ENCODE assay signal across 1 cellular context in the genomic region with DNA sequence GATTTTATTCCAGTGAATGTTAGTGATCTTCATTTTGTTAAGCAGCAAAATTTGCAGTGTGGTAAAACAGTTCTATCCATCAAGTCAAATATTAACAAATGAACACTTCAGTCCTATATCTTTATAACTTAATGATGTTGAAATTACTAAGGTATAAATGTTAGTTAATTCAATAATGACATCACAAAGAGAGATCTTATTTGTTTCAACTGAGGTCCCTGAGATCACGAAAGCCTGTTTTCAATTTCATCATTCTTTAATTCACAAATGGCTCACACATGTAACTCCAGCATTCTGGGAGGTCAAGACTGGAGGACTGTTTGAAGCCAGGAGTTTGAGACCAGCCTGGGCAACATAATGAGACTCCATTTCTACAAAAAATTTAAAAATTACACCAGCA.
TF ChIP-seq lines count a peak whose summit lies in the region.

No MANE protein-coding gene starts in this region.

TF ChIP-seq in GM12878, 131 proteins besides CTCF, POLR2A, EP300 and RAD21:
- no peak for TF ChIP-seq SIX5 (IDR thresholded peaks at IDR 0.05; ENCODE audit: low read depth, low read length, severe bottlenecking)
- TF ChIP-seq RB1 (IDR thresholded peaks at IDR 0.05; ENCODE audit: borderline replicate concordance) = no peak
- TF ChIP-seq MXI1 (IDR thresholded peaks at IDR 0.05; ENCODE audit: low read depth, low read length) = no peak
